Comparison of ENCODE assay signal across 31 cellular contexts in the genomic region with DNA sequence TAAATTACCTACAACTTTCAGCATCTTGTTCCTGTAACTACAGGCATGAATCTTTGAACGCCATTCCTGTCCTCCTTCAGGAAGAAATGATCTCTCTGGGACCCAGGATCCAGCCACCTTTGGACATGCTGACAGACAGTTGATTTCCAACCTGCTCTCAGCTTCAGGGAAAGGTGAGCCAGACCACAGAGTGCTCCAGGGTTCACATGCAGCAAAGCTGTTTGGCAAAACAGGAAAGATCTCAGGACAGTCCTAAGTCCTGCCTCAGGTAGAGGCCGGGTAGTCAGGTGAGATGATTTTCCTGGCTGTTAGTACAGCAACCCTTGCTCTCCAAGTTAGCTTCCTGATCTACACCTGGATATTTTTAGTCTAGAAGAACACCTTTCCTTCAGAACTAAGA. TPM values are rescaled to one million over a fixed set of nuclear protein-coding genes. Genes with fewer than 3 reads are reported as not detected.
"Had no signal": no experiment of that assay in that cellular context is flagged by ENCODE, and none has a peak within 500 bp of the region (broad histone marks: within the 10 kb centered on the region; RNA-seq: fewer than 3 reads in every experiment).

No MANE protein-coding gene starts in this region.

- H3K27ac ChIP-seq: brain microvascular endothelial cell, epithelial cell of prostate, esophagus squamous epithelium had no signal

- H3K4me3 Mint-ChIP-seq: activated CD4-positive, alpha-beta memory T cell treated with anti-CD3 and anti-CD28 coated beads, Interleukin-2, amount 10 ng/mL, durations not matched to agents 7 days and 5 days; activated CD4-positive, alpha-beta T cell treated with anti-CD3 and anti-CD28 coated beads, Interleukin-2, amount 10 ng/mL, durations not matched to agents 7 days and 5 days; activated naive CD8-positive, alpha-beta T cell; activated T-cell treated with anti-CD3 and anti-CD28 coated beads, Interleukin-2, amount 50 U/mL, for 4 hours; activated T-helper 17 cell treated with anti-CD3 and anti-CD28 coated beads, Interleukin-2, amount 50 U/mL, for 72 hours had no signal

- H3K4me1 ChIP-seq: esophagus squamous epithelium had no signal

- H3K4me3 ChIP-seq: esophagus squamous epithelium had no signal

- FAIRE-seq: astrocyte, colon, endometrium, endothelial cell of umbilical vein had no signal

- H3K9me3 ChIP-seq: esophagus squamous epithelium had no signal

- H3K36me3 Mint-ChIP-seq: activated naive CD8-positive, alpha-beta T cell had no signal

- H3K36me3 ChIP-seq: brain microvascular endothelial cell, esophagus squamous epithelium had no signal

- H3K27me3 Mint-ChIP-seq: activated naive CD8-positive, alpha-beta T cell had no signal

- H3K27me3 ChIP-seq: brain microvascular endothelial cell, esophagus squamous epithelium had no signal

- DNase-seq: activated CD4-positive, alpha-beta memory T cell treated with anti-CD3 and anti-CD28 coated beads, Interleukin-2, amount 10 ng/mL, durations not matched to agents 7 days and 5 days; activated CD4-positive, alpha-beta T cell treated with anti-CD3 and anti-CD28 coated beads for 1 hour; activated CD4-positive, alpha-beta T cell treated with anti-CD3 and anti-CD28 coated beads for 4 hours; activated CD4-positive, alpha-beta T cell treated with anti-CD3 and anti-CD28 coated beads, Interleukin-2, amount 10 ng/mL, durations not matched to agents 7 days and 5 days; activated CD4-positive, alpha-beta T cell treated with anti-CD3 and anti-CD28 coated beads, Interleukin-2, amount 50 U/mL, for 4 hours; activated CD8-positive, alpha-beta memory T cell treated with anti-CD3 and anti-CD28 coated beads for 24 hours; activated effector memory CD4-positive, alpha-beta T cell treated with Interleukin-2 at 50 U/mL for 16 hours; activated gamma-delta T cell treated with Interleukin-2 at 50 U/mL for 16 hours; activated naive CD4-positive, alpha-beta T cell treated with anti-CD3 and anti-CD28 coated beads, Interleukin-2, amount 50 U/mL, for 16 hours; activated naive CD4-positive, alpha-beta T cell treated with Interleukin-2 at 50 U/mL for 16 hours; activated T-cell treated with anti-CD3 and anti-CD28 coated beads, Interleukin-2, amount 50 U/mL, for 4 hours; amniotic stem cell; anterior cingulate cortex; brain microvascular endothelial cell; caudate nucleus; effector CD8-positive, alpha-beta T cell; esophagus squamous epithelium; foreskin melanocyte; T-helper 2 cell had no signal

- H3K4me1 Mint-ChIP-seq: activated CD4-positive, alpha-beta memory T cell treated with anti-CD3 and anti-CD28 coated beads, Interleukin-2, amount 10 ng/mL, durations not matched to agents 7 days and 5 days; activated CD4-positive, alpha-beta T cell treated with anti-CD3 and anti-CD28 coated beads, Interleukin-2, amount 10 ng/mL, durations not matched to agents 7 days and 5 days; activated T-helper 17 cell treated with anti-CD3 and anti-CD28 coated beads, Interleukin-2, amount 50 U/mL, for 72 hours had no signal

- H3K27ac Mint-ChIP-seq: activated CD4-positive, alpha-beta memory T cell treated with anti-CD3 and anti-CD28 coated beads, Interleukin-2, amount 10 ng/mL, durations not matched to agents 7 days and 5 days; activated CD4-positive, alpha-beta T cell treated with anti-CD3 and anti-CD28 coated beads, Interleukin-2, amount 10 ng/mL, durations not matched to agents 7 days and 5 days; activated naive CD8-positive, alpha-beta T cell; activated T-helper 17 cell treated with anti-CD3 and anti-CD28 coated beads, Interleukin-2, amount 50 U/mL, for 72 hours had no signal

- ATAC-seq: activated T-cell treated with anti-CD3 and anti-CD28 coated beads, Interleukin-2, amount 50 U/mL, for 4 hours; activated T-helper 17 cell treated with anti-CD3 and anti-CD28 coated beads, Interleukin-2, amount 50 U/mL, for 72 hours had no signal

- H3K9me3 Mint-ChIP-seq: activated T-cell treated with anti-CD3 and anti-CD28 coated beads, Interleukin-2, amount 50 U/mL, for 4 hours had no signal

RNA-seq across cellular contexts. Expression of gene SLC15A1, which starts 9.1 kb away (rescaled TPM):
- total RNA-seq: activated CD4-positive, alpha-beta memory T cell treated with anti-CD3 and anti-CD28 coated beads, Interleukin-2, amount 10 ng/mL, durations not matched to agents 7 days and 5 days; activated CD4-positive, alpha-beta T cell treated with anti-CD3 and anti-CD28 coated beads, Interleukin-2, amount 10 ng/mL, durations not matched to agents 7 days and 5 days; activated T-cell treated with anti-CD3 and anti-CD28 coated beads, Interleukin-2, amount 50 U/mL, for 4 hours; activated T-helper 17 cell treated with anti-CD3 and anti-CD28 coated beads, Interleukin-2, amount 50 U/mL, for 72 hours; astrocyte; chondrocyte; dermis microvascular lymphatic vessel endothelial cell; endothelial cell of umbilical vein; fibroblast of lung; fibroblast of villous mesenchyme; T-helper 1 cell treated with Interleukin-12 subunit alpha and Interleukin-12 subunit beta and Interleukin-4 antibody, amounts not matched to agents 30 ng/mL and 1 ng/mL, for 36 hours had no signal
- polyA plus RNA-seq: endothelial cell of umbilical vein, fibroblast of lung had no signal
